ENCODE assay signal across 3 cellular contexts in the genomic region with DNA sequence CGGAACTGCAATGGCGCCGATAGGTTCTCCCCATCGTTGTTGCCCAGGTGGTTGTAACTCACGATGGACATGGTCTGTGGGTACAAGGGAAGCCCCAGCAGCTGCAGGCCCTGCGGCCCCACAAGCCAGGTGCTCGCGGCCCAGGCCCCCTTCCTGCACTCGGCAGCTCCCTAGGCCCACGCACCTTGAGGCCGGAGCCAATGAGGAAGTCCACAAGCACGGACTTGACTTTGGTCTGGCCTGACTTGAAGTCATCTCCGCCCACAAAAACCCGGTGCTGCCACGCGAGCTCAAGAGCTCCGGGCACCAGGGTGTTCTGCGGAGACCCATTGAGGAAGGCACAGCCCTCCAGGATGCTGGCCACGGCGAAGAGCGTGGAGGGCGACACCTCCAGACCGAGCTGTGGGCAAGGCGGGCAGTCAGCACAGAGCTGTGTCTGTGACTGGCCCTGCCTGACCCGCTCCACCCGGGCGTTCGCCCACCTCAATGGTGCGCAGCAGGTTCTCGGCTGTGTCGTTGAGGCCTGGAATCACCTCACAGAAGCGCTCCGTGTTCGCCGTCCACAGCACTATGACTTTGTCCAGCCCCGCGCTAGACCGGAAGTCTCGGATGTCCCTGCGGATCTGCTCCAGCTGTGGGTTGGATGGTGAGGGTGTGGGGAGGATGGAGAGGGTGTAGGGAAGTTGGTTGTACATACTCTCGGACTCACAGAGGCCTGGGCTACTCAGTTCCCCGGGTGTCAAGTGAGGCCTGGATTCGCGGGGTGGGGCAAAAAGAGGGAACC.
TF ChIP-seq lines count a peak whose summit lies in the region.

No MANE protein-coding gene starts in this region.

TF ChIP-seq in SK-N-SH, 30 proteins besides CTCF, POLR2A, EP300 and RAD21 (continues in another document):
- TF ChIP-seq POLR2AphosphoS5 (IDR thresholded peaks at IDR 0.05; ENCODE audit: low read depth, low read length) (no peak), NFIC (IDR thresholded peaks at IDR 0.05; ENCODE audit: borderline replicate concordance) (no peak), FOXM1 (IDR thresholded peaks at IDR 0.05; ENCODE audit: low read depth) (no peak), GATA2 (CRISPR knock-in tag; IDR thresholded peaks at IDR 0.05) (no peak), ELF1 (IDR thresholded peaks at IDR 0.05) (no peak), RCOR1 (IDR thresholded peaks at IDR 0.05; ENCODE audit: low read length) (no peak), FOSL2 (IDR thresholded peaks at IDR 0.05; ENCODE audit: borderline replicate concordance, low read depth) (no peak), SIN3A (IDR thresholded peaks at IDR 0.05; ENCODE audit: borderline replicate concordance, low read depth, low read length) (no peak)
- TF ChIP-seq, protein P1, sequence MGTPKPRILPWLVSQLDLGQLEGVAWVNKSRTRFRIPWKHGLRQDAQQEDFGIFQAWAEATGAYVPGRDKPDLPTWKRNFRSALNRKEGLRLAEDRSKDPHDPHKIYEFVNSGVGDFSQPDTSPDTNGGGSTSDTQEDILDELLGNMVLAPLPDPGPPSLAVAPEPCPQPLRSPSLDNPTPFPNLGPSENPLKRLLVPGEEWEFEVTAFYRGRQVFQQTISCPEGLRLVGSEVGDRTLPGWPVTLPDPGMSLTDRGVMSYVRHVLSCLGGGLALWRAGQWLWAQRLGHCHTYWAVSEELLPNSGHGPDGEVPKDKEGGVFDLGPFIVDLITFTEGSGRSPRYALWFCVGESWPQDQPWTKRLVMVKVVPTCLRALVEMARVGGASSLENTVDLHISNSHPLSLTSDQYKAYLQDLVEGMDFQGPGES (IDR thresholded peaks at IDR 0.05; ENCODE audit: low read depth, low read length): no peak
- TF ChIP-seq, protein P2, sequence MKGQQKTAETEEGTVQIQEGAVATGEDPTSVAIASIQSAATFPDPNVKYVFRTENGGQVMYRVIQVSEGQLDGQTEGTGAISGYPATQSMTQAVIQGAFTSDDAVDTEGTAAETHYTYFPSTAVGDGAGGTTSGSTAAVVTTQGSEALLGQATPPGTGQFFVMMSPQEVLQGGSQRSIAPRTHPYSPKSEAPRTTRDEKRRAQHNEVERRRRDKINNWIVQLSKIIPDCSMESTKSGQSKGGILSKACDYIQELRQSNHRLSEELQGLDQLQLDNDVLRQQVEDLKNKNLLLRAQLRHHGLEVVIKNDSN (IDR thresholded peaks at IDR 0.05; ENCODE audit: borderline replicate concordance, low read depth): no peak
- TF ChIP-seq, protein P3, sequence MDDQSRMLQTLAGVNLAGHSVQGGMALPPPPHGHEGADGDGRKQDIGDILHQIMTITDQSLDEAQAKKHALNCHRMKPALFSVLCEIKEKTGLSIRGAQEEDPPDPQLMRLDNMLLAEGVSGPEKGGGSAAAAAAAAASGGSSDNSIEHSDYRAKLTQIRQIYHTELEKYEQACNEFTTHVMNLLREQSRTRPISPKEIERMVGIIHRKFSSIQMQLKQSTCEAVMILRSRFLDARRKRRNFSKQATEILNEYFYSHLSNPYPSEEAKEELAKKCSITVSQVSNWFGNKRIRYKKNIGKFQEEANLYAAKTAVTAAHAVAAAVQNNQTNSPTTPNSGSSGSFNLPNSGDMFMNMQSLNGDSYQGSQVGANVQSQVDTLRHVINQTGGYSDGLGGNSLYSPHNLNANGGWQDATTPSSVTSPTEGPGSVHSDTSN (IDR thresholded peaks at IDR 0.05): no peak

TF ChIP-seq in SK-N-SH treated with all-trans-retinoic acid at 6 μM for 48 hours, 23 proteins besides CTCF, POLR2A, EP300 and RAD21 (continues in another document):
- TF ChIP-seq GLIS3 (CRISPR knock-in tag; IDR thresholded peaks at IDR 0.05): no peak
- no peak for TF ChIP-seq PPARA (CRISPR knock-in tag; IDR thresholded peaks at IDR 0.05; ENCODE audit: borderline replicate concordance)
- TF ChIP-seq, protein P4, sequence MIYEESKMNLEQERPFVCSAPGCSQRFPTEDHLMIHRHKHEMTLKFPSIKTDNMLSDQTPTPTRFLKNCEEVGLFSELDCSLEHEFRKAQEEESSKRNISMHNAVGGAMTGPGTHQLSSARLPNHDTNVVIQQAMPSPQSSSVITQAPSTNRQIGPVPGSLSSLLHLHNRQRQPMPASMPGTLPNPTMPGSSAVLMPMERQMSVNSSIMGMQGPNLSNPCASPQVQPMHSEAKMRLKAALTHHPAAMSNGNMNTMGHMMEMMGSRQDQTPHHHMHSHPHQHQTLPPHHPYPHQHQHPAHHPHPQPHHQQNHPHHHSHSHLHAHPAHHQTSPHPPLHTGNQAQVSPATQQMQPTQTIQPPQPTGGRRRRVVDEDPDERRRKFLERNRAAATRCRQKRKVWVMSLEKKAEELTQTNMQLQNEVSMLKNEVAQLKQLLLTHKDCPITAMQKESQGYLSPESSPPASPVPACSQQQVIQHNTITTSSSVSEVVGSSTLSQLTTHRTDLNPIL (CRISPR knock-in tag; IDR thresholded peaks at IDR 0.05; ENCODE audit: low read depth): no peak
- TF ChIP-seq ARNTL (CRISPR knock-in tag; IDR thresholded peaks at IDR 0.05; ENCODE audit: borderline replicate concordance, low read depth): no peak
- TF ChIP-seq ZNF565 (CRISPR knock-in tag; conservative IDR thresholded peaks at IDR 0.05; ENCODE audit: low read depth): no peak
- TF ChIP-seq ESRRG (CRISPR knock-in tag; IDR thresholded peaks at IDR 0.05): no peak
- TF ChIP-seq OSR1 (CRISPR knock-in tag; IDR thresholded peaks at IDR 0.05): no peak
- TF ChIP-seq, protein P5, sequence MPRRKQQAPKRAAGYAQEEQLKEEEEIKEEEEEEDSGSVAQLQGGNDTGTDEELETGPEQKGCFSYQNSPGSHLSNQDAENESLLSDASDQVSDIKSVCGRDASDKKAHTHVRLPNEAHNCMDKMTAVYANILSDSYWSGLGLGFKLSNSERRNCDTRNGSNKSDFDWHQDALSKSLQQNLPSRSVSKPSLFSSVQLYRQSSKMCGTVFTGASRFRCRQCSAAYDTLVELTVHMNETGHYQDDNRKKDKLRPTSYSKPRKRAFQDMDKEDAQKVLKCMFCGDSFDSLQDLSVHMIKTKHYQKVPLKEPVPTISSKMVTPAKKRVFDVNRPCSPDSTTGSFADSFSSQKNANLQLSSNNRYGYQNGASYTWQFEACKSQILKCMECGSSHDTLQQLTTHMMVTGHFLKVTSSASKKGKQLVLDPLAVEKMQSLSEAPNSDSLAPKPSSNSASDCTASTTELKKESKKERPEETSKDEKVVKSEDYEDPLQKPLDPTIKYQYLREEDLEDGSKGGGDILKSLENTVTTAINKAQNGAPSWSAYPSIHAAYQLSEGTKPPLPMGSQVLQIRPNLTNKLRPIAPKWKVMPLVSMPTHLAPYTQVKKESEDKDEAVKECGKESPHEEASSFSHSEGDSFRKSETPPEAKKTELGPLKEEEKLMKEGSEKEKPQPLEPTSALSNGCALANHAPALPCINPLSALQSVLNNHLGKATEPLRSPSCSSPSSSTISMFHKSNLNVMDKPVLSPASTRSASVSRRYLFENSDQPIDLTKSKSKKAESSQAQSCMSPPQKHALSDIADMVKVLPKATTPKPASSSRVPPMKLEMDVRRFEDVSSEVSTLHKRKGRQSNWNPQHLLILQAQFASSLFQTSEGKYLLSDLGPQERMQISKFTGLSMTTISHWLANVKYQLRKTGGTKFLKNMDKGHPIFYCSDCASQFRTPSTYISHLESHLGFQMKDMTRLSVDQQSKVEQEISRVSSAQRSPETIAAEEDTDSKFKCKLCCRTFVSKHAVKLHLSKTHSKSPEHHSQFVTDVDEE (CRISPR knock-in tag; IDR thresholded peaks at IDR 0.05): no peak
- no peak for TF ChIP-seq TOX (CRISPR knock-in tag; IDR thresholded peaks at IDR 0.05; ENCODE audit: borderline replicate concordance)
- TF ChIP-seq SNAI2 (CRISPR knock-in tag; IDR thresholded peaks at IDR 0.05): no peak
- no peak for TF ChIP-seq RARB (CRISPR knock-in tag; IDR thresholded peaks at IDR 0.05)
- TF ChIP-seq, protein P6, sequence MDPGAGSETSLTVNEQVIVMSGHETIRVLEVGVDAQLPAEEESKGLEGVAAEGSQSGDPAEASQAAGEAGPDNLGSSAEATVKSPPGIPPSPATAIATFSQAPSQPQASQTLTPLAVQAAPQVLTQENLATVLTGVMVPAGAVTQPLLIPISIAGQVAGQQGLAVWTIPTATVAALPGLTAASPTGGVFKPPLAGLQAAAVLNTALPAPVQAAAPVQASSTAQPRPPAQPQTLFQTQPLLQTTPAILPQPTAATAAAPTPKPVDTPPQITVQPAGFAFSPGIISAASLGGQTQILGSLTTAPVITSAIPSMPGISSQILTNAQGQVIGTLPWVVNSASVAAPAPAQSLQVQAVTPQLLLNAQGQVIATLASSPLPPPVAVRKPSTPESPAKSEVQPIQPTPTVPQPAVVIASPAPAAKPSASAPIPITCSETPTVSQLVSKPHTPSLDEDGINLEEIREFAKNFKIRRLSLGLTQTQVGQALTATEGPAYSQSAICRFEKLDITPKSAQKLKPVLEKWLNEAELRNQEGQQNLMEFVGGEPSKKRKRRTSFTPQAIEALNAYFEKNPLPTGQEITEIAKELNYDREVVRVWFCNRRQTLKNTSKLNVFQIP (CRISPR knock-in tag; IDR thresholded peaks at IDR 0.05; ENCODE audit: borderline replicate concordance, low read depth): no peak
- TF ChIP-seq ZFP30 (CRISPR knock-in tag; IDR thresholded peaks at IDR 0.05): no peak
- no peak for TF ChIP-seq BACH2 (CRISPR knock-in tag; IDR thresholded peaks at IDR 0.05; ENCODE audit: borderline replicate concordance)
- TF ChIP-seq ISL1 (CRISPR knock-in tag; IDR thresholded peaks at IDR 0.05): no peak
- no peak for TF ChIP-seq ZNF70 (CRISPR knock-in tag; IDR thresholded peaks at IDR 0.05)

TF ChIP-seq in H1, 55 proteins besides CTCF, POLR2A, EP300 and RAD21:
- no peak for TF ChIP-seq CHD1 (IDR thresholded peaks at IDR 0.05; ENCODE audit: low read depth, low read length)
- no peak for TF ChIP-seq TBP (IDR thresholded peaks at IDR 0.05; ENCODE audit: low read depth, low read length)
- TF ChIP-seq, protein P7, sequence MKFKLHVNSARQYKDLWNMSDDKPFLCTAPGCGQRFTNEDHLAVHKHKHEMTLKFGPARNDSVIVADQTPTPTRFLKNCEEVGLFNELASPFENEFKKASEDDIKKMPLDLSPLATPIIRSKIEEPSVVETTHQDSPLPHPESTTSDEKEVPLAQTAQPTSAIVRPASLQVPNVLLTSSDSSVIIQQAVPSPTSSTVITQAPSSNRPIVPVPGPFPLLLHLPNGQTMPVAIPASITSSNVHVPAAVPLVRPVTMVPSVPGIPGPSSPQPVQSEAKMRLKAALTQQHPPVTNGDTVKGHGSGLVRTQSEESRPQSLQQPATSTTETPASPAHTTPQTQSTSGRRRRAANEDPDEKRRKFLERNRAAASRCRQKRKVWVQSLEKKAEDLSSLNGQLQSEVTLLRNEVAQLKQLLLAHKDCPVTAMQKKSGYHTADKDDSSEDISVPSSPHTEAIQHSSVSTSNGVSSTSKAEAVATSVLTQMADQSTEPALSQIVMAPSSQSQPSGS (IDR thresholded peaks at IDR 0.05; ENCODE audit: low read length): no peak
- no peak for TF ChIP-seq GTF2F1 (IDR thresholded peaks at IDR 0.05; ENCODE audit: borderline replicate concordance, low read depth, low read length)
- TF ChIP-seq CTBP2 (IDR thresholded peaks at IDR 0.05; ENCODE audit: borderline replicate concordance, insufficient read depth, insufficient read length, low read length): no peak
- TF ChIP-seq SRF (IDR thresholded peaks at IDR 0.05; ENCODE audit: low read depth, low read length): no peak
- no peak for TF ChIP-seq CBX8 (IDR thresholded peaks at IDR 0.05; ENCODE audit: borderline replicate concordance, low read depth, low read length)
- TF ChIP-seq BRCA1 (IDR thresholded peaks at IDR 0.05; ENCODE audit: low read depth, low read length): no peak
- no peak for TF ChIP-seq KDM5A (IDR thresholded peaks at IDR 0.05; ENCODE audit: low read length)
